Comparison of ENCODE assay signal across 7 cellular contexts in the genomic region with DNA sequence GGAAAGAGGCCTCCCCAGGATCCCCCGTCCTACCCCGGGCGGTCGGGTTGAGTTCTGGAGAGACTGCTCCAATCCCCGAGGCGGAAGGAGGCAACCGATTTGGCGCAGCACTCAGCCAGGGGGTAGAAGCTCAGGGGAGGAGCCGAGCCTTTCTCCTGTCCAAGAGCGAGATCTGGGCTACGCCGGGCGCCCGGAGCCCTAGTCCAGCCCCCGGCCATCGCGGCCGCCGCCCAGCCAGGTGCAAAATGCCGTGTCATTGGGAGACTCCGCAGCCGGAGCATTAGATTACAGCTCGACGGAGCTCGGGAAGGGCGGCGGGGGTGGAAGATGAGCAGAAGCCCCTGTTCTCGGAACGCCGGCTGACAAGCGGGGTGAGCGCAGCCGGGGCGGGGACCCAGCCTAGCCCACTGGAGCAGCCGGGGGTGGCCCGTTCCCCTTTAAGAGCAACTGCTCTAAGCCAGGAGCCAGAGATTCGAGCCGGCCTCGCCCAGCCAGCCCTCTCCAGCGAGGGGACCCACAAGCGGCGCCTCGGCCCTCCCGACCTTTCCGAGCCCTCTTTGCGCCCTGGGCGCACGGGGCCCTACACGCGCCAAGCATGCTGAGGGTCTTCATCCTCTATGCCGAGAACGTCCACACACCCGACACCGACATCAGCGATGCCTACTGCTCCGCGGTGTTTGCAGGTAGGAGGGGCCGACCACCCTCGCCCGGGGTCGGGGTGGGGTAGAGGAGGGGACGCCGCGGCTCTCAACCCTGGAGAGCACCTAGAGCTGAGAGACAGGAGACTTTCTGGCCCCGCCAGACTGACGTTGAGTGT. TPM values are rescaled to one million over a fixed set of nuclear protein-coding genes. Genes with fewer than 3 reads are reported as not detected.
DNase-seq lines count a peak whose midpoint lies in the region; ATAC-seq and TF ChIP-seq lines count a peak whose summit lies in the region.

A gene (plus strand): TSS at position 158 of the 817 bp plus-strand sequence.

- H3K27me3 ChIP-seq in PC-9 (ENCODE audit: insufficient read depth, low read depth) (no peaks in the 10 kb centered on the region), upper lobe of right lung (peaks cover 15% of the 10 kb centered on the region)

- peak; percentile 11 for DNase-seq in GM20000 (ENCODE audit: low spot score)
- peak; percentile 69 to 71 for DNase-seq in PC-9
- peak; percentile 63 for DNase-seq in endothelial cell (ENCODE audit: low spot score)
- DNase-seq in mucosa of descending colon: peak in 2 of 3 donors; percentile 38 to 67
- peak; percentile 77 for DNase-seq in upper lobe of right lung

- H2AFZ ChIP-seq in PC-9: peak within 1 kb of the TSS; percentile 91

- H3K9me3 Mint-ChIP-seq in endothelial cell (ENCODE audit: unreplicated experiment): no peaks in the 10 kb centered on the region

- no peaks in the 10 kb centered on the region for H3K9me3 ChIP-seq in PC-9 (ENCODE audit: insufficient read depth, low read depth)
- no peaks in the 10 kb centered on the region for H3K9me3 ChIP-seq in mucosa of descending colon
- no peaks in the 10 kb centered on the region for H3K9me3 ChIP-seq in upper lobe of right lung

- H3K27ac ChIP-seq in PC-9 (peak within 1 kb of the TSS; percentile 74), upper lobe of right lung (peak within 1 kb of the TSS; percentile 17)

- no peaks in the 10 kb centered on the region for H3K9me2 ChIP-seq in PC-9 (ENCODE audit: insufficient read depth)

- no peaks in the 10 kb centered on the region for H3K36me3 ChIP-seq in PC-9 (ENCODE audit: low read depth)
- H3K36me3 ChIP-seq in mucosa of descending colon (ENCODE audit: low read depth): no peaks in the 10 kb centered on the region
- H3K36me3 ChIP-seq in upper lobe of right lung: no peaks in the 10 kb centered on the region

- CTCF ChIA-PET in PC-9 (lab: Charles Lee): no interaction called here

- intact Hi-C loops in PC-9 (cut with micrococcal nuclease; ENCODE audit: unreplicated experiment) (loop anchor here (2.0 kb wide), 1 partner anchor 45 kb away; no protein-coding TSS in a partner anchor), mucosa of descending colon (cut with DNase I, micrococcal nuclease) (no loop called here), upper lobe of right lung (cut with DNase I) (no loop called here)

- peak within 1 kb of the TSS; percentile 69 for H3K4me3 ChIP-seq in PC-9
- peak within 1 kb of the TSS; percentile 6 for H3K4me3 ChIP-seq in mucosa of descending colon
- peak within 1 kb of the TSS; percentile 56 for H3K4me3 ChIP-seq in upper lobe of right lung

- H3K27ac Mint-ChIP-seq in endothelial cell (ENCODE audit: unreplicated experiment): peak within 1 kb of the TSS; percentile 98

- H3K4me3 Mint-ChIP-seq in endothelial cell (ENCODE audit: unreplicated experiment): peak within 1 kb of the TSS; percentile 89

- H3K36me3 Mint-ChIP-seq in endothelial cell (ENCODE audit: low read depth, unreplicated experiment): peaks cover 7% of the 10 kb centered on the region

- H3K79me2 ChIP-seq in PC-9 (ENCODE audit: low read depth): peaks cover 11% of the 10 kb centered on the region; the same call in 1 of the 2 replicates

- POLR2A ChIA-PET in PC-9 (lab: Charles Lee; ENCODE audit: unreplicated experiment): interaction anchor here (0.7 kb wide), 1 partner anchor 282 kb away, joined by 4 read pairs; no protein-coding TSS in a partner anchor

- ATAC-seq in mucosa of descending colon (peak; percentile 59), upper lobe of right lung (peak; percentile 73), HG03025 (IDR thresholded peaks at IDR 0.05; ENCODE audit: low FRiP score, unreplicated experiment) (no peak), GM21723 (IDR thresholded peaks at IDR 0.05; ENCODE audit: unreplicated experiment) (no peak)

- BruUV-seq in PC-9 (replicated peaks; lab: Mats Ljungman, UMichigan): TSS peak; percentile 58

- H3K4me1 ChIP-seq in PC-9 (replicated peaks; ENCODE audit: insufficient read depth) (peaks cover 72% of the 10 kb centered on the region), mucosa of descending colon (ENCODE audit: low read depth) (peaks cover 7% of the 10 kb centered on the region), upper lobe of right lung (peaks cover 23% of the 10 kb centered on the region)

- H3F3A ChIP-seq in PC-9 (ENCODE audit: insufficient read depth, low read depth): peaks cover 42% of the 10 kb centered on the region

- peaks cover 15% of the 10 kb centered on the region for H3K27me3 Mint-ChIP-seq in endothelial cell (ENCODE audit: unreplicated experiment)

- peaks cover 78% of the 10 kb centered on the region for H3K4me1 Mint-ChIP-seq in endothelial cell (ENCODE audit: unreplicated experiment)

- TF ChIP-seq CTCF in GM20000 (IDR thresholded peaks at IDR 0.05; ENCODE audit: extremely low read depth, missing control alignments) (no peak), PC-9 (conservative IDR thresholded peaks at IDR 0.05) (no peak), endothelial cell (IDR thresholded peaks at IDR 0.05; ENCODE audit: unreplicated experiment) (no peak), mucosa of descending colon (IDR thresholded peaks at IDR 0.05) (no peak), upper lobe of right lung (IDR thresholded peaks at IDR 0.05) (no peak)

- no peaks in the 10 kb centered on the region for H4K20me1 ChIP-seq in PC-9 (ENCODE audit: insufficient read depth)

- H3K4me2 ChIP-seq in PC-9: peak within 1 kb of the TSS; percentile 90

RNA-seq across cellular contexts. Expression of the gene that starts here (rescaled TPM):
- total RNA-seq in PC-9 (2021): 10.6 and 12.2 TPM in 2 replicates
- 566 TPM for total RNA-seq in endothelial cell (ENCODE audit: unreplicated experiment)
- 10 to 100 TPM in 1 of 3 donors, 1 to 10 TPM in 2; 2.0 to 19.4 (median 6.8) TPM for total RNA-seq in mucosa of descending colon
- total RNA-seq in upper lobe of right lung: 37.7 TPM

Comparison
In these comparisons a context has a peak if more than half of its experiments do, and no peak if none do; other contexts are left out.
1. RNA of the gene that starts here (total RNA-seq): 566 TPM in endothelial cell (single experiment); 37.7 TPM in upper lobe of right lung (single experiment), 10.6 to 12.2 TPM in PC-9 and 2.0 to 19.4 TPM in mucosa of descending colon; every median in the first group is over 10 times any median in the second.
2. DNase-seq: peak in every context shown above with its lines; median percentile 77 in upper lobe of right lung; 70 in PC-9; 63 in endothelial cell; 52 in mucosa of descending colon; 11 in GM20000.
3. H3K4me3 ChIP-seq: peak in every context shown above with its lines; median percentile 69 in PC-9; 56 in upper lobe of right lung; 6 in mucosa of descending colon.
4. ATAC-seq: peak in mucosa of descending colon (single experiment) and upper lobe of right lung (single experiment); none in HG03025 (single experiment) and GM21723 (single experiment).